18 cellular contexts compared by ENCODE assay signal in the genomic region with DNA sequence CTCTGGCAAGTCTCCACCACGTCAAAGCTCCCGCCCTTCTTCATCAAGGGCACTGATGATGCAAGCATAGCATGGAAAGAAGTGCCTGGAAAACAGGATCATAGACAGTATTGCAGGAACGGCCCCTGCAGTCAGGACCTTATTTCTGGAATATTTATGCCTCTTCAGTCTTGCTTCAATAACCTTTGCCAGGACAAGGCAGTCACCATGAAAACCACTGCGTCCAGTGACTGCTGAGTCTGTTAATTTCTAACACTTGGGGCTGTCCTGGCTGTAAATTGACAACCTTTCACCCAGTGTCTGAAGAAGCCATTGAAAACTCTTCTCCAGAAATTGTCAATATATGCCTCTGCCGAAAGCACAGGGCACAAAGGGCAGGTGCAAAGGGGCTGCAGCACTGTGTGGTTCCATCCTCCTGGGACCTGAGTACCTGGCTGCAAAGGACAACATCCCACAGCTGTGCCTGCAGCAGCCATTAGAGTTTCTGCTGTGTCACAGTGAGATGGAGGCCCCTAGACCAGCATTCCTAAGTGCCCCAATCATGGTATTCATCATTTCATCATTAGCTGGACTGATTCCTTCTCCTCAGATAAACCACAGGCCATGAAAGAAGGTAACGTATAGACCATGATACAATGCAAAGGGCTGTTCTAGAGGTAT.
DNase-seq lines count a peak whose midpoint lies in the region; ATAC-seq, FAIRE-seq and TF ChIP-seq lines count a peak whose summit lies in the region.
"Had no signal": no experiment of that assay in that cellular context is flagged by ENCODE, and none has a peak within 500 bp of the region (broad histone marks: within the 10 kb centered on the region; RNA-seq: fewer than 3 reads in every experiment).

No MANE protein-coding gene starts in this region.

- H3K27ac Mint-ChIP-seq in activated CD8-positive, alpha-beta T cell treated with anti-CD3 and anti-CD28 coated beads for 36 hours: peak overlapping the region; percentile 52
- H3K27ac Mint-ChIP-seq in activated CD8-positive, alpha-beta T cell treated with anti-CD3 and anti-CD28 coated beads, Interleukin-2, amount 10 ng/mL, durations not matched to agents 7 days and 5 days: no peak overlapping the region
- peak overlapping the region; percentile 61 for H3K27ac Mint-ChIP-seq in neural progenitor cell
- H3K27ac Mint-ChIP-seq: activated CD4-positive, alpha-beta T cell treated with anti-CD3 and anti-CD28 coated beads, Interleukin-2, amount 10 ng/mL, durations not matched to agents 7 days and 5 days; activated T-helper 17 cell treated with anti-CD3 and anti-CD28 coated beads, Interleukin-2, amount 50 U/mL, for 72 hours; memory B cell had no signal

- H4K8ac ChIP-seq in IMR-90 (ENCODE audit: low read depth in 2 of 2, low read length in 2 of 2): peak overlapping the region in 1 of 2 experiments; percentile 6; a peak in 1 of 4 replicates

- H2AFZ ChIP-seq in IMR-90 (replicated peaks; ENCODE audit: low read length, poor library complexity): no peak overlapping the region
- H2AFZ ChIP-seq in GM12878 (ENCODE audit: control insufficient read depth, low read depth, low read length): no peak overlapping the region
- H2AFZ ChIP-seq in neural progenitor cell (replicated peaks): no peak overlapping the region

- dilution Hi-C loops in IMR-90 (cut with HindIII; ENCODE audit: low sequenced_read_pairs, unreplicated experiment): no loop called here

- no peaks in the 10 kb centered on the region for H3K27me3 Mint-ChIP-seq in activated CD8-positive, alpha-beta T cell treated with anti-CD3 and anti-CD28 coated beads for 36 hours
- H3K27me3 Mint-ChIP-seq in activated CD8-positive, alpha-beta T cell treated with anti-CD3 and anti-CD28 coated beads, Interleukin-2, amount 10 ng/mL, durations not matched to agents 7 days and 5 days (ENCODE audit: low read depth): no peaks in the 10 kb centered on the region
- no peaks in the 10 kb centered on the region for H3K27me3 Mint-ChIP-seq in neural progenitor cell (ENCODE audit: insufficient read depth, low read depth)
- H3K27me3 Mint-ChIP-seq: activated CD4-positive, alpha-beta T cell treated with anti-CD3 and anti-CD28 coated beads, Interleukin-2, amount 10 ng/mL, durations not matched to agents 7 days and 5 days; activated T-helper 17 cell treated with anti-CD3 and anti-CD28 coated beads, Interleukin-2, amount 50 U/mL, for 72 hours had no signal

- intact Hi-C loops in activated CD8-positive, alpha-beta T cell treated with anti-CD3 and anti-CD28 coated beads for 36 hours (cut with micrococcal nuclease): no loop called here
- intact Hi-C loops in IMR-90 (cut with micrococcal nuclease): no loop called here
- intact Hi-C loops in GM12878 (cut with micrococcal nuclease; ENCODE audit: unreplicated experiment): loop anchor here (2.0 to 5.0 kb wide), 2 partner anchors 36 to 671 kb away; no protein-coding TSS in a partner anchor
- intact Hi-C loops in dorsolateral prefrontal cortex (cut with DNase I): no loop called here

- in situ Hi-C loops in IMR-90 (cut with MboI; ENCODE audit: low sequenced_read_pairs): no loop called here
- in situ Hi-C loops in GM12878 (cut with MboI): no loop called here

- H3K56ac ChIP-seq in IMR-90 (ENCODE audit: extremely low read depth, insufficient read depth, low read length): no peak overlapping the region

- no peak overlapping the region for H2BK120ac ChIP-seq in IMR-90 (ENCODE audit: low read depth, low read length)

- no peak for TF ChIP-seq CTCF in activated CD8-positive, alpha-beta T cell treated with anti-CD3 and anti-CD28 coated beads for 36 hours (IDR thresholded peaks at IDR 0.05)
- TF ChIP-seq CTCF in IMR-90 (conservative IDR thresholded peaks at IDR 0.05; ENCODE audit: low read depth, low read length) (no peak), GM12878 (IDR thresholded peaks at IDR 0.05 in 2 of 3, conservative IDR thresholded peaks at IDR 0.05 in 1 of 3; ENCODE audit: control insufficient read depth in 2 of 3, extremely low read depth in 1 of 3, insufficient read depth in 1 of 3, low read depth in 3 of 3, low read length in 3 of 3) (no peak), neural progenitor cell (IDR thresholded peaks at IDR 0.05) (no peak), dorsolateral prefrontal cortex (IDR thresholded peaks at IDR 0.05 in 54 of 56, conservative IDR thresholded peaks at IDR 0.05 in 2 of 56; ENCODE audit: low read depth in 1 of 56, partially characterized antibody in 56 of 56) (no peak)

- H3K4me2 ChIP-seq in IMR-90 (ENCODE audit: low read depth, low read length) (no peak overlapping the region), GM12878 (ENCODE audit: control insufficient read depth, insufficient read depth) (no peak overlapping the region), neural progenitor cell (no peak overlapping the region)

- no peak overlapping the region for H4K91ac ChIP-seq in IMR-90 (ENCODE audit: insufficient read depth, low read depth, low read length)

- CTCF ChIA-PET in activated CD8-positive, alpha-beta T cell treated with anti-CD3 and anti-CD28 coated beads for 36 hours (lab: Charles Lee): no interaction called here
- CTCF ChIA-PET in activated CD8-positive, alpha-beta T cell treated with anti-CD3 and anti-CD28 coated beads, Interleukin-2, amount 10 ng/mL, durations not matched to agents 7 days and 5 days (lab: Charles Lee): interaction anchor here (0.9 kb wide), 1 partner anchor 13 kb away, joined by 3 read pairs; no protein-coding TSS in a partner anchor
- CTCF ChIA-PET in IMR-90 (lab: Yijun Ruan, JAX): interaction anchor here (0.6 kb wide), 1 partner anchor 20 kb away, joined by 3 read pairs; no protein-coding TSS in a partner anchor
- CTCF ChIA-PET in GM12878 (lab: Yijun Ruan, JAX): no interaction called here

- WGBS in IMR-90 (ENCODE audit: extremely low coverage in 2 of 2, insufficient read length in 1 of 2), 2 experiments: 58% methylated on average over 2 of the region's 6 CpGs; no CpG with 5 or more reads in 1 of the 2 experiments
- WGBS in GM12878 (ENCODE audit: insufficient coverage, insufficient replicate concordance, low lambda C conversion rate, missing lambda C conversion rate): 17% methylated on average over 6 of the region's 6 CpGs

- BruUV-seq in IMR-90 (replicated peaks; lab: Mats Ljungman, UMichigan) (no TSS peak), GM12878 (replicated peaks; lab: Mats Ljungman, UMichigan) (no TSS peak)

- ATAC-seq in activated CD8-positive, alpha-beta T cell treated with anti-CD3 and anti-CD28 coated beads for 36 hours: no peak
- no peak for ATAC-seq in activated CD8-positive, alpha-beta T cell treated with anti-CD3 and anti-CD28 coated beads, Interleukin-2, amount 10 ng/mL, durations not matched to agents 7 days and 5 days
- ATAC-seq in IMR-90 (ENCODE audit: low read depth): peak; percentile 27
- peak; percentile 33 for ATAC-seq in GM12878
- ATAC-seq in HG02973 (IDR thresholded peaks at IDR 0.05; ENCODE audit: unreplicated experiment): no peak
- ATAC-seq: activated T-helper 17 cell treated with anti-CD3 and anti-CD28 coated beads, Interleukin-2, amount 50 U/mL, for 72 hours; Right ventricle myocardium inferior had no signal

- peak overlapping the region; percentile 58; the same call in 1 of the 2 replicates for H3K18ac ChIP-seq in IMR-90 (ENCODE audit: low read depth, low read length)

- H3K14ac ChIP-seq in IMR-90 (replicated peaks; ENCODE audit: low read depth, low read length): no peak overlapping the region

- no peaks in the 10 kb centered on the region for H3K36me3 ChIP-seq in IMR-90 (ENCODE audit: control insufficient read depth, insufficient read depth, low read length)
- no peaks in the 10 kb centered on the region for H3K36me3 ChIP-seq in GM12878 (ENCODE audit: control insufficient read depth in 2 of 2, insufficient read depth in 2 of 2, low read length in 1 of 2)
- no peaks in the 10 kb centered on the region for H3K36me3 ChIP-seq in neural progenitor cell
- H3K36me3 ChIP-seq: neutrophil had no signal

- no peak overlapping the region for H3K9ac ChIP-seq in IMR-90 (ENCODE audit: low read depth, low read length)
- H3K9ac ChIP-seq in GM12878 (ENCODE audit: control insufficient read depth, insufficient read depth, low read length): no peak overlapping the region
- H3K9ac ChIP-seq in neural progenitor cell: no peak overlapping the region

- TF ChIP-seq POLR2A in IMR-90 (IDR thresholded peaks at IDR 0.05; ENCODE audit: low read depth, low read length): no peak
- no peak for TF ChIP-seq POLR2A in GM12878 (IDR thresholded peaks at IDR 0.05; ENCODE audit: low read depth, low read length)

- H3K27me3 ChIP-seq in IMR-90 (ENCODE audit: control insufficient read depth, insufficient read depth, low read length): no peaks in the 10 kb centered on the region
- H3K27me3 ChIP-seq in GM12878 (replicated peaks in 1 of 2; ENCODE audit: control insufficient read depth in 2 of 2, insufficient read depth in 2 of 2, low read length in 1 of 2): no peaks in the 10 kb centered on the region
- H3K27me3 ChIP-seq in neural progenitor cell: no peaks in the 10 kb centered on the region
- H3K27me3 ChIP-seq in dorsolateral prefrontal cortex: peaks cover 0 to 4% (median 0%) of the 10 kb centered on the region in 45 donors
- H3K27me3 ChIP-seq: neutrophil had no signal

- SMC1A ChIA-PET in GM12878 (lab: Charles Lee; ENCODE audit: uncharacterized antibody, unreplicated experiment): interaction anchor here (1.0 to 7.0 kb wide), 5 partner anchors 12 to 310 kb away, joined by 4 to 53 read pairs (median 5); no protein-coding TSS in a partner anchor

- H3K4me1 ChIP-seq in IMR-90 (ENCODE audit: control insufficient read depth, insufficient read depth, low read length) (peaks cover 3% of the 10 kb centered on the region; the same call in 1 of the 2 replicates), GM12878 (ENCODE audit: control insufficient read depth, insufficient read depth, low read length) (no peaks in the 10 kb centered on the region), neural progenitor cell (no peaks in the 10 kb centered on the region)

- no peaks in the 10 kb centered on the region for H3K79me2 ChIP-seq in GM12878 (ENCODE audit: control insufficient read depth, insufficient read depth, low read length)
- no peaks in the 10 kb centered on the region for H3K79me2 ChIP-seq in neural progenitor cell (ENCODE audit: low read depth)

- H2AK9ac ChIP-seq in IMR-90 (replicated peaks; ENCODE audit: low read depth, low read length, poor library complexity): no peak overlapping the region

- H3K9me3 ChIP-seq in IMR-90 (ENCODE audit: control insufficient read depth, insufficient read depth, low read length) (no peaks in the 10 kb centered on the region), GM12878 (replicated peaks; ENCODE audit: control insufficient read depth, insufficient read depth, low read length) (peaks cover 1% of the 10 kb centered on the region; the same call in 1 of the 3 replicates), neural progenitor cell (ENCODE audit: low read depth) (no peaks in the 10 kb centered on the region)
- H3K9me3 ChIP-seq: neutrophil had no signal

- peaks cover 5% of the 10 kb centered on the region for H3K9me3 Mint-ChIP-seq in activated CD8-positive, alpha-beta T cell treated with anti-CD3 and anti-CD28 coated beads for 36 hours
- H3K9me3 Mint-ChIP-seq in activated CD8-positive, alpha-beta T cell treated with anti-CD3 and anti-CD28 coated beads, Interleukin-2, amount 10 ng/mL, durations not matched to agents 7 days and 5 days (ENCODE audit: insufficient read depth): peaks cover 26% of the 10 kb centered on the region
- peaks cover 4% of the 10 kb centered on the region for H3K9me3 Mint-ChIP-seq in neural progenitor cell
- H3K9me3 Mint-ChIP-seq: activated T-helper 17 cell treated with anti-CD3 and anti-CD28 coated beads, Interleukin-2, amount 50 U/mL, for 72 hours; memory B cell had no signal

- no peak for DNase-seq in activated CD8-positive, alpha-beta T cell treated with anti-CD3 and anti-CD28 coated beads for 36 hours
- DNase-seq in activated CD8-positive, alpha-beta T cell treated with anti-CD3 and anti-CD28 coated beads, Interleukin-2, amount 10 ng/mL, durations not matched to agents 7 days and 5 days: no peak
- DNase-seq in IMR-90: peak; percentile 30
- no peak for DNase-seq in GM12878 (ENCODE audit: low read depth, low spot score)
- DNase-seq in neural progenitor cell (ENCODE audit: low spot score): no peak
- DNase-seq in dorsolateral prefrontal cortex: no peak
- DNase-seq in GM19239 (ENCODE audit: insufficient read length, low spot score): no peak
- DNase-seq: activated CD4-positive, alpha-beta T cell treated with anti-CD3 and anti-CD28 coated beads, Interleukin-2, amount 10 ng/mL, durations not matched to agents 7 days and 5 days; DND-41; NCI-H1694 treated with DMSO at 0.1 percent for 48 hours; NCI-H82; stimulated activated naive CD4-positive, alpha-beta T cell treated with Interleukin-2 at 50 U/mL for 16 hours had no signal

- no peak overlapping the region for H3K23ac ChIP-seq in IMR-90 (ENCODE audit: low read depth, low read length)

- H2BK20ac ChIP-seq in IMR-90 (ENCODE audit: low read depth, low read length): no peak overlapping the region

- FAIRE-seq in GM12878 (lab: Jason Lieb, UNC): no peak
- no peak for FAIRE-seq in GM19239 (lab: Jason Lieb, UNC)

- no peaks in the 10 kb centered on the region for H3F3A ChIP-seq in neural progenitor cell (ENCODE audit: low read depth)

- H2BK5ac ChIP-seq in IMR-90 (ENCODE audit: low read depth, low read length, poor library complexity, severe bottlenecking): no peak overlapping the region

- H3K27ac ChIP-seq in IMR-90 (ENCODE audit: insufficient read depth, low read length) (no peak overlapping the region), GM12878 (ENCODE audit: control insufficient read depth, insufficient read depth) (no peak overlapping the region), neural progenitor cell (no peak overlapping the region), dorsolateral prefrontal cortex (no peak overlapping the region)
- H3K27ac ChIP-seq: neutrophil, skin epidermis had no signal

- no peaks in the 10 kb centered on the region for H3K9me1 ChIP-seq in IMR-90 (ENCODE audit: insufficient read depth, low read length)

- no peaks in the 10 kb centered on the region for H3K79me1 ChIP-seq in IMR-90 (ENCODE audit: low read depth in 1 of 2, low read length in 2 of 2)

- POLR2A ChIA-PET in activated CD8-positive, alpha-beta T cell treated with anti-CD3 and anti-CD28 coated beads for 36 hours (lab: Charles Lee): interaction anchor here (0.6 to 1.4 kb wide), 2 partner anchors 12 to 252 kb away, joined by 3 read pairs; no protein-coding TSS in a partner anchor
- POLR2A ChIA-PET in activated CD8-positive, alpha-beta T cell treated with anti-CD3 and anti-CD28 coated beads, Interleukin-2, amount 10 ng/mL, durations not matched to agents 7 days and 5 days (lab: Charles Lee): no interaction called here
- POLR2A ChIA-PET in IMR-90 (lab: Charles Lee; ENCODE audit: unreplicated experiment) (no interaction called here), GM12878 (lab: Charles Lee) (interaction anchor here (1.1 kb wide), 1 partner anchor 10 kb away, joined by 5 read pairs; no protein-coding TSS in a partner anchor)

- no peak overlapping the region for H3K4ac ChIP-seq in IMR-90 (ENCODE audit: low read depth, low read length)

- RAD21 ChIA-PET in GM12878 (lab: Charles Lee; ENCODE audit: unreplicated experiment): interaction anchor here (2.3 kb wide), 1 partner anchor 22 kb away, joined by 7 read pairs; no protein-coding TSS in a partner anchor

- H3K4me1 Mint-ChIP-seq in activated CD8-positive, alpha-beta T cell treated with anti-CD3 and anti-CD28 coated beads for 36 hours (ENCODE audit: low read depth): peaks cover 67% of the 10 kb centered on the region
- H3K4me1 Mint-ChIP-seq in activated CD8-positive, alpha-beta T cell treated with anti-CD3 and anti-CD28 coated beads, Interleukin-2, amount 10 ng/mL, durations not matched to agents 7 days and 5 days (ENCODE audit: low read depth): peaks cover 49% of the 10 kb centered on the region
- H3K4me1 Mint-ChIP-seq in neural progenitor cell: peaks cover 5% of the 10 kb centered on the region
- H3K4me1 Mint-ChIP-seq: memory B cell had no signal

- H3K36me3 Mint-ChIP-seq in activated CD8-positive, alpha-beta T cell treated with anti-CD3 and anti-CD28 coated beads for 36 hours (ENCODE audit: low read depth): peaks cover 24% of the 10 kb centered on the region
- H3K36me3 Mint-ChIP-seq in activated CD8-positive, alpha-beta T cell treated with anti-CD3 and anti-CD28 coated beads, Interleukin-2, amount 10 ng/mL, durations not matched to agents 7 days and 5 days (ENCODE audit: low read depth): peaks cover 84% of the 10 kb centered on the region
- peaks cover 2% of the 10 kb centered on the region for H3K36me3 Mint-ChIP-seq in neural progenitor cell
- H3K36me3 Mint-ChIP-seq: memory B cell had no signal

- TF ChIP-seq RAD21 in IMR-90 (IDR thresholded peaks at IDR 0.05; ENCODE audit: low read length) (no peak), GM12878 (IDR thresholded peaks at IDR 0.05; ENCODE audit: insufficient read depth, low read depth, low read length) (no peak)

- no peak for TF ChIP-seq EP300 in GM12878 (IDR thresholded peaks at IDR 0.05; ENCODE audit: borderline replicate concordance in 1 of 2, control insufficient read depth in 1 of 2, low read depth in 2 of 2, low read length in 2 of 2)

- H3K4me3 ChIP-seq in IMR-90 (ENCODE audit: insufficient read depth, low read depth, low read length): no peak overlapping the region
- no peak overlapping the region for H3K4me3 ChIP-seq in GM12878
- no peak overlapping the region for H3K4me3 ChIP-seq in neural progenitor cell
- H3K4me3 ChIP-seq in dorsolateral prefrontal cortex: no peak overlapping the region
- H3K4me3 ChIP-seq: skin epidermis had no signal

- H2AK5ac ChIP-seq in IMR-90 (ENCODE audit: low read depth, low read length): no peak overlapping the region

- no peak overlapping the region for H3K4me3 Mint-ChIP-seq in activated CD8-positive, alpha-beta T cell treated with anti-CD3 and anti-CD28 coated beads for 36 hours
- no peak overlapping the region for H3K4me3 Mint-ChIP-seq in activated CD8-positive, alpha-beta T cell treated with anti-CD3 and anti-CD28 coated beads, Interleukin-2, amount 10 ng/mL, durations not matched to agents 7 days and 5 days
- H3K4me3 Mint-ChIP-seq in neural progenitor cell: no peak overlapping the region
- H3K4me3 Mint-ChIP-seq: activated CD4-positive, alpha-beta T cell treated with anti-CD3 and anti-CD28 coated beads, Interleukin-2, amount 10 ng/mL, durations not matched to agents 7 days and 5 days; activated T-helper 17 cell treated with anti-CD3 and anti-CD28 coated beads, Interleukin-2, amount 50 U/mL, for 72 hours; memory B cell had no signal

- H2BK15ac ChIP-seq in IMR-90 (ENCODE audit: low read depth, low read length): no peak overlapping the region

- no peaks in the 10 kb centered on the region for H4K20me1 ChIP-seq in IMR-90 (ENCODE audit: insufficient read depth, low read length)
- H4K20me1 ChIP-seq in GM12878 (ENCODE audit: control insufficient read depth, insufficient read depth): no peaks in the 10 kb centered on the region
- H4K20me1 ChIP-seq in neural progenitor cell (ENCODE audit: low read depth): no peaks in the 10 kb centered on the region

- H4K5ac ChIP-seq in IMR-90 (ENCODE audit: low read depth, low read length): peak overlapping the region; percentile 63; the same call in 1 of the 2 replicates

Comparison
In these comparisons a context has a peak if more than half of its experiments do, and no peak if none do; other contexts are left out.
1. CTCF ChIA-PET loops: an anchor here in activated CD8-positive, alpha-beta T cell treated with anti-CD3 and anti-CD28 coated beads, Interleukin-2, amount 10 ng/mL, durations not matched to agents 7 days and 5 days (0.9 kb wide) and IMR-90 (0.6 kb wide); none called in activated CD8-positive, alpha-beta T cell treated with anti-CD3 and anti-CD28 coated beads for 36 hours and GM12878.
2. POLR2A ChIA-PET loops: an anchor here in activated CD8-positive, alpha-beta T cell treated with anti-CD3 and anti-CD28 coated beads for 36 hours (0.6 to 1.4 kb wide) and GM12878 (1.1 kb wide); none called in activated CD8-positive, alpha-beta T cell treated with anti-CD3 and anti-CD28 coated beads, Interleukin-2, amount 10 ng/mL, durations not matched to agents 7 days and 5 days and IMR-90.
3. ATAC-seq: peak in IMR-90 (single experiment) and GM12878 (single experiment); none in activated CD8-positive, alpha-beta T cell treated with anti-CD3 and anti-CD28 coated beads for 36 hours (single experiment), activated CD8-positive, alpha-beta T cell treated with anti-CD3 and anti-CD28 coated beads, Interleukin-2, amount 10 ng/mL, durations not matched to agents 7 days and 5 days (single experiment) and HG02973 (single experiment).